Comparison of ENCODE assay signal across 15 cellular contexts in the genomic region with DNA sequence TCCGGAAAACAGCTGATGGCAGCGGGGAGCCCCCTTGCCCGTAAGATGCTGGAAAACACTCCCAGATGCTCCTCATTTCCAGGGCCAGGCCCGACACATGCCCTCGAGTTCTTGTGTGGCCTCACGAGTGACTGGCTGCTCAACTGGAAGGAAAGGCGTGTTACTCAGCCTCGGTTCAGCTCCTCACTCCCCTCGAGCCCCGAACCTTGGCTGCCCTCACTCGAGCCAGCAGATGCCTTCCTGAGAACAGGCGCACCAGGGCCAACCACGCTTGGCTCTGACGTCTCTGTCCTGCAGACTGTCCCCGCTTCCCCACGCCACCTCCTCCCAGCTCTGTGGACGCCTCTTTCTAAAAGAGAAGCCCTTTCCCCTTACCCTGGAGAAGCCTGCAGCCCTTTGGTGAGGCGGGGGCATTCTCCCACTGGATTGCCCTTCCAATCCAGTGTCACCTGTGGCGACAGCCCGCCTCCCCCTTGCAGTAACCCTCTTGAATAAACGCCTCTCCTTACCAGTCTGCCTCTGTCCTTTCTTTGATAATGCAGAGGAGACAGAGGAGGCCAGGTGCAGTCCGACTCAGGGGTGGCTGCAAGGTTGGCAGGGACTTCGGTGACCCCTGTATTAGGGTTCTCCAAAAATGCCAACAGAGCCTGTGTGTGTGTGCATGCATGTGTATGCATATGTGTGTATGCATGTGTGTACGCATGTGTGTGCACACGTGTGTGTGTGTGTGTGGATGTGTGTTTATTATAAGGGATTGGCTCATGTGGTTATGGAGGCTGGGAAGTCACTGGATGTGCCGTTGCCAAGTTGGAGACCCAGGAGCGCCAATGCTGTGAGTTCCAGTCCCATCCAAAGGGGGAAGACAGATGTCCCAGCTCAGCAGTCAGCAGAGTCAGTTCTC.
"Had no signal": no experiment of that assay in that cellular context is flagged by ENCODE, and none has a peak within 500 bp of the region (broad histone marks: within the 10 kb centered on the region; RNA-seq: fewer than 3 reads in every experiment).

No MANE protein-coding gene starts in this region.

- H3K9me3 Mint-ChIP-seq: activated CD4-positive, alpha-beta T cell treated with anti-CD3 and anti-CD28 coated beads, Interleukin-2, amount 10 ng/mL, durations not matched to agents 24 days and 14 days; activated T-cell treated with anti-CD3 and anti-CD28 coated beads, Interleukin-2, amount 50 U/mL, for 4 hours had no signal

- H3K4me3 Mint-ChIP-seq: activated CD4-positive, alpha-beta T cell treated with anti-CD3 and anti-CD28 coated beads, Interleukin-2, amount 10 ng/mL, durations not matched to agents 24 days and 14 days; activated CD8-positive, alpha-beta T cell treated with anti-CD3 and anti-CD28 coated beads, Interleukin-2, amount 10 ng/mL, durations not matched to agents 7 days and 5 days; activated naive CD4-positive, alpha-beta T cell treated with anti-CD3 and anti-CD28 coated beads, Interleukin-2, amount 10 ng/mL, durations not matched to agents 7 days and 5 days; activated T-cell treated with anti-CD3 and anti-CD28 coated beads, Interleukin-2, amount 50 U/mL, for 4 hours; dendritic cell treated with granulocyte-macrophage colony-stimulating factor and Interleukin-4, amounts not matched to agents 40 ng/mL and 50 ng/mL, for 4 days had no signal

- H3K27ac Mint-ChIP-seq: activated CD4-positive, alpha-beta T cell treated with anti-CD3 and anti-CD28 coated beads, Interleukin-2, amount 10 ng/mL, durations not matched to agents 24 days and 14 days; activated CD8-positive, alpha-beta T cell treated with anti-CD3 and anti-CD28 coated beads, Interleukin-2, amount 10 ng/mL, durations not matched to agents 7 days and 5 days; activated naive CD4-positive, alpha-beta T cell treated with anti-CD3 and anti-CD28 coated beads, Interleukin-2, amount 10 ng/mL, durations not matched to agents 7 days and 5 days; dendritic cell treated with granulocyte-macrophage colony-stimulating factor and Interleukin-4, amounts not matched to agents 40 ng/mL and 50 ng/mL, for 4 days had no signal

- DNase-seq: activated CD4-positive, alpha-beta T cell treated with anti-CD3 and anti-CD28 coated beads, Interleukin-2, amount 10 ng/mL, durations not matched to agents 24 days and 14 days; activated CD4-positive, CD25-positive, alpha-beta regulatory T cell; activated CD8-positive, alpha-beta T cell treated with anti-CD3 and anti-CD28 coated beads, Interleukin-2, amount 10 ng/mL, durations not matched to agents 7 days and 5 days; activated naive CD4-positive, alpha-beta T cell treated with anti-CD3 and anti-CD28 coated beads, Interleukin-2, amount 10 ng/mL, durations not matched to agents 7 days and 5 days; activated T-cell treated with anti-CD3 and anti-CD28 coated beads, Interleukin-2, amount 50 U/mL, for 4 hours; effector memory CD4-positive, alpha-beta T cell; mammary epithelial cell; stimulated activated CD4-positive, alpha-beta T cell treated with anti-CD3 and anti-CD28 coated beads, Interleukin-2, amount 100 ng/mL, for 24 hours; stimulated activated naive CD4-positive, alpha-beta T cell treated with Interleukin-2 at 50 U/mL for 16 hours; T-helper 1 cell; T-helper 9 cell; thyroid gland had no signal

- H3K4me1 ChIP-seq: ascending aorta, pancreas, thyroid gland had no signal

- H3K36me3 ChIP-seq: ascending aorta, pancreas, thyroid gland had no signal

- H3K4me3 ChIP-seq: ascending aorta, pancreas, thyroid gland had no signal

- ATAC-seq: activated CD8-positive, alpha-beta T cell treated with anti-CD3 and anti-CD28 coated beads, Interleukin-2, amount 10 ng/mL, durations not matched to agents 7 days and 5 days; activated T-cell treated with anti-CD3 and anti-CD28 coated beads, Interleukin-2, amount 50 U/mL, for 4 hours; pancreas had no signal

- H3K27me3 ChIP-seq: ascending aorta, pancreas, thyroid gland had no signal

- H3K27me3 Mint-ChIP-seq: activated CD4-positive, alpha-beta T cell treated with anti-CD3 and anti-CD28 coated beads, Interleukin-2, amount 10 ng/mL, durations not matched to agents 24 days and 14 days; activated naive CD4-positive, alpha-beta T cell treated with anti-CD3 and anti-CD28 coated beads, Interleukin-2, amount 10 ng/mL, durations not matched to agents 7 days and 5 days; dendritic cell treated with granulocyte-macrophage colony-stimulating factor and Interleukin-4, amounts not matched to agents 40 ng/mL and 50 ng/mL, for 4 days had no signal

- H3K9me3 ChIP-seq: ascending aorta, pancreas, thyroid gland had no signal

- H3K4me1 Mint-ChIP-seq: activated CD4-positive, alpha-beta T cell treated with anti-CD3 and anti-CD28 coated beads, Interleukin-2, amount 10 ng/mL, durations not matched to agents 24 days and 14 days; activated naive CD4-positive, alpha-beta T cell treated with anti-CD3 and anti-CD28 coated beads, Interleukin-2, amount 10 ng/mL, durations not matched to agents 7 days and 5 days had no signal

- H3K27ac ChIP-seq: ascending aorta, pancreas, thyroid gland had no signal

- H3K36me3 Mint-ChIP-seq: activated naive CD4-positive, alpha-beta T cell treated with anti-CD3 and anti-CD28 coated beads, Interleukin-2, amount 10 ng/mL, durations not matched to agents 7 days and 5 days had no signal
